8 cellular contexts compared by ENCODE assay signal in the genomic region with DNA sequence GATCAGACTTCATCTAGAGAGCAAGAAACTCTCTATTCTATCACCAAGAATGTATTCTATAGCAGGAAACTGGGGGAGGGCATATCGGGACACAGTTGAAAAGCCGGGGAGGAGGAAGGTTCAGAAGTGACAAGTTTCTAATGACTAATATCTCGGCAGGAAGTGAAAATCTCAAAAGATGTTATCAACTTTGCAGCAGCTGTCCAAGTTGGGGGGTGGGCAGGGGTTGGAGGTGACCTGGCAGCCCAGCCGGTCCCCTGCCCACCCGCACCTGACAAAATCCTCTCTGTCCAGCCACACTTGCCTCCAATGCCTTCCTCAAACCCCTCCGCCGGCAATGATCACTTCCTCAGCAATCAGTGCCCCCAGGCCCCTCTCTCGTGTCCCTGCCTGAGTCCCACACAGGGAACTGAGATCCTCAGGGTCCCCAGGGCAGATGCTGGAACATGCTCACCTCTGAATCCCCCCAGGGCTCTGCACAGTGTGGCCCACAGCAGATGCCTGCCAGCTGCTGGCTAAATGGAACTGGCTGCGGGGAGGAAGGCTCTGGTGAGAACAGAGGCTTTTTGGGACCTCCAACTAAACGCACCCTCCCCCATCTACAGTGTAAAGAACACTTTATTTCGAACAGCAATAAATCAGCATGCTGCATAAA. TPM values are rescaled to one million over a fixed set of nuclear protein-coding genes. Genes with fewer than 3 reads are reported as not detected.
DNase-seq lines count a peak whose midpoint lies in the region; ATAC-seq and TF ChIP-seq lines count a peak whose summit lies in the region.

No MANE protein-coding gene starts in this region.

- H2AFZ ChIP-seq in PC-9 (no peak overlapping the region), smooth muscle cell (ENCODE audit: low read depth) (no peak overlapping the region)

- H3K4me2 ChIP-seq in PC-9 (peak overlapping the region; percentile 60), smooth muscle cell (no peak overlapping the region)

- POLR2A ChIA-PET in PC-9 (lab: Charles Lee; ENCODE audit: unreplicated experiment): no interaction called here

- no peak overlapping the region for H3K4me3 ChIP-seq in BE2C (ENCODE audit: low read depth, low read length)
- H3K4me3 ChIP-seq in PC-9: no peak overlapping the region
- H3K4me3 ChIP-seq in colonic mucosa: no peak overlapping the region
- H3K4me3 ChIP-seq in thymus (ENCODE audit: low read length): no peak overlapping the region
- H3K4me3 ChIP-seq in smooth muscle cell: no peak overlapping the region

- CTCF ChIA-PET in PC-9 (lab: Charles Lee): no interaction called here

- H3K27ac ChIP-seq in PC-9 (peak overlapping the region; percentile 47), colonic mucosa (no peak overlapping the region), thymus (ENCODE audit: low read depth) (peak overlapping the region; percentile 53), smooth muscle cell (ENCODE audit: low read depth) (no peak overlapping the region)

- no peaks in the 10 kb centered on the region for H3K9me2 ChIP-seq in PC-9 (ENCODE audit: insufficient read depth)

- H3K79me2 ChIP-seq in PC-9 (ENCODE audit: low read depth): 0 out of 2 replicates have a peak, but pooled peaks cover 3% of the 10 kb centered on the region
- no peaks in the 10 kb centered on the region for H3K79me2 ChIP-seq in smooth muscle cell (ENCODE audit: low read depth)

- TF ChIP-seq CTCF in BE2C (IDR thresholded peaks at IDR 0.05; ENCODE audit: low read depth, low read length) (no peak), PC-9 (conservative IDR thresholded peaks at IDR 0.05) (no peak), colonic mucosa (IDR thresholded peaks at IDR 0.05) (no peak), smooth muscle cell (IDR thresholded peaks at IDR 0.05; ENCODE audit: borderline replicate concordance, insufficient read depth, poor library complexity, severe bottlenecking) (no peak)

- H3K9ac ChIP-seq in colonic mucosa (ENCODE audit: low read depth in 2 of 2, low read length in 2 of 2) (peak overlapping the region; percentile 41 to 51), smooth muscle cell (ENCODE audit: low read depth) (no peak overlapping the region)

- intact Hi-C loops in PC-9 (cut with micrococcal nuclease; ENCODE audit: unreplicated experiment): no loop called here
- intact Hi-C loops in colonic mucosa (cut with DNase I): no loop called here
- intact Hi-C loops in cardiac septum (cut with DNase I): loop anchor here (5.0 kb wide), 1 partner anchor 46 kb away; no protein-coding TSS in a partner anchor

- H3K27me3 ChIP-seq in BE2C (no peaks in the 10 kb centered on the region; the same call in 1 of the 2 replicates), PC-9 (ENCODE audit: insufficient read depth, low read depth) (no peaks in the 10 kb centered on the region), colonic mucosa (no peaks in the 10 kb centered on the region), thymus (ENCODE audit: control insufficient read depth, insufficient read depth) (no peaks in the 10 kb centered on the region), smooth muscle cell (ENCODE audit: low read depth) (peaks cover 83% of the 10 kb centered on the region)

- H4K20me1 ChIP-seq in PC-9 (ENCODE audit: insufficient read depth): no peaks in the 10 kb centered on the region
- no peaks in the 10 kb centered on the region for H4K20me1 ChIP-seq in smooth muscle cell (ENCODE audit: low read depth)

- WGBS in thymus: 13% methylated on average over 11 of the region's 11 CpGs
- 69% methylated on average over 11 of the region's 11 CpGs for WGBS in smooth muscle cell (ENCODE audit: low lambda C conversion rate)

- DNase-seq in BE2C: peak; percentile 59
- peak; percentile 25 to 75 for DNase-seq in PC-9
- no peak for DNase-seq in colonic mucosa
- DNase-seq in smooth muscle cell (lab: John Stamatoyannopoulos, UW; ENCODE audit: unreplicated experiment): no peak
- DNase-seq in cardiac septum (ENCODE audit: low spot score): no peak

- H3F3A ChIP-seq in PC-9 (ENCODE audit: insufficient read depth, low read depth) (peaks cover 9% of the 10 kb centered on the region; the same call in 1 of the 2 replicates), smooth muscle cell (ENCODE audit: low read depth) (no peaks in the 10 kb centered on the region)

- ATAC-seq in GM18909 (IDR thresholded peaks at IDR 0.05; ENCODE audit: poor library complexity, unreplicated experiment): peak; percentile 58
- ATAC-seq in HG03064 (IDR thresholded peaks at IDR 0.05; ENCODE audit: low read depth, unreplicated experiment): peak; percentile 55

- H3K36me3 ChIP-seq in BE2C (no peaks in the 10 kb centered on the region), PC-9 (ENCODE audit: low read depth) (no peaks in the 10 kb centered on the region), colonic mucosa (no peaks in the 10 kb centered on the region), thymus (ENCODE audit: control insufficient read depth, insufficient read depth) (peaks cover 4% of the 10 kb centered on the region), smooth muscle cell (ENCODE audit: low read depth) (no peaks in the 10 kb centered on the region)

- BruUV-seq in PC-9 (replicated peaks; lab: Mats Ljungman, UMichigan): no TSS peak

- H3K4me1 ChIP-seq in BE2C: peaks cover 34% of the 10 kb centered on the region
- H3K4me1 ChIP-seq in PC-9 (replicated peaks; ENCODE audit: insufficient read depth): peaks cover 32% of the 10 kb centered on the region
- H3K4me1 ChIP-seq in colonic mucosa: peaks cover 20% of the 10 kb centered on the region
- H3K4me1 ChIP-seq in thymus (ENCODE audit: control insufficient read depth, insufficient read depth, low read length): peaks cover 60% of the 10 kb centered on the region
- peaks cover 20% of the 10 kb centered on the region for H3K4me1 ChIP-seq in smooth muscle cell (ENCODE audit: low read depth)

- no peaks in the 10 kb centered on the region for H3K9me3 ChIP-seq in BE2C
- no peaks in the 10 kb centered on the region for H3K9me3 ChIP-seq in PC-9 (ENCODE audit: insufficient read depth, low read depth)
- H3K9me3 ChIP-seq in colonic mucosa: no peaks in the 10 kb centered on the region
- H3K9me3 ChIP-seq in thymus (ENCODE audit: control insufficient read depth): no peaks in the 10 kb centered on the region
- no peaks in the 10 kb centered on the region for H3K9me3 ChIP-seq in smooth muscle cell (replicated peaks; ENCODE audit: low read depth)

RNA-seq across cellular contexts. Expression of gene CCDC88C, which starts 43.9 kb away (rescaled TPM):
- 23.6 TPM for polyA plus RNA-seq in BE2C (2012; ENCODE audit: insufficient read depth, insufficient read length, low read depth)
- 7.4 and 10.4 TPM in 2 replicates for total RNA-seq in PC-9 (2021)
- total RNA-seq in colonic mucosa: 10 to 100 TPM; 45.6 to 48.0 TPM
- 47.4 TPM for polyA plus RNA-seq in thymus
- total RNA-seq in smooth muscle cell: 0.72 and 1.1 TPM in 2 replicates
- polyA plus RNA-seq in smooth muscle cell: 0.92 TPM in 1 of 2 replicates, not detected in the other
- 2.6 TPM for total RNA-seq in cardiac septum

Comparison
In these comparisons a context has a peak if more than half of its experiments do, and no peak if none do; other contexts are left out.
1. DNase-seq: peak in BE2C (single experiment) and PC-9 (2 of 2); none in colonic mucosa (single experiment), smooth muscle cell (single experiment) and cardiac septum (single experiment).
2. H3K27ac ChIP-seq: peak in PC-9 (single experiment) and thymus (single experiment); none in colonic mucosa (single experiment) and smooth muscle cell (single experiment).